In genomic region chr2:205682239-205683021, GRCh38 we compare ENCODE assay signal across 8 cellular contexts. TPM values are rescaled to one million over a fixed set of nuclear protein-coding genes. Genes with fewer than 3 reads are reported as not detected.
DNase-seq lines count a peak whose midpoint lies in the region; ATAC-seq and TF ChIP-seq lines count a peak whose summit lies in the region.

NRP2 (plus strand) TSS chr2:205682501; CDS start chr2:205683291, 790 bp downstream.

- H3K27ac Mint-ChIP-seq in CD8-positive, alpha-beta T cell = no peak within 1 kb of the TSS
- H3K27ac Mint-ChIP-seq in activated T-cell treated with anti-CD3 and anti-CD28 coated beads, Interleukin-2, amount 50 U/mL, for 24 hours = no peak within 1 kb of the TSS

- H3K4me3 ChIP-seq in CD8-positive, alpha-beta T cell (ENCODE audit: low read depth, low read length) = peak within 1 kb of the TSS; percentile 52
- H3K4me3 ChIP-seq in NT2/D1 (ENCODE audit: insufficient read length, low read depth) = peak within 1 kb of the TSS; percentile 78
- H3K4me3 ChIP-seq in mucosa of descending colon = peak within 1 kb of the TSS; percentile 7
- peak within 1 kb of the TSS; percentile 81 to 87 (median 83) for H3K4me3 ChIP-seq in subcutaneous abdominal adipose tissue (ENCODE audit: low read depth in 1 of 5, low read length in 5 of 5)

- peak; percentile 52 for ATAC-seq in CD8-positive, alpha-beta T cell
- ATAC-seq in GM21367 (IDR thresholded peaks at IDR 0.05; ENCODE audit: unreplicated experiment) = peak; percentile 68
- ATAC-seq in HG03571 (IDR thresholded peaks at IDR 0.05; ENCODE audit: unreplicated experiment) = peak; percentile 43
- ATAC-seq in esophagus mucosa = peak; percentile 74
- peak; percentile 87 for ATAC-seq in mucosa of descending colon

- CTCF ChIA-PET in CD8-positive, alpha-beta T cell (lab: Charles Lee) = no interaction called here

- peak within 1 kb of the TSS; percentile 93 for H3K9ac ChIP-seq in NT2/D1 (ENCODE audit: insufficient read length, low read depth)
- peak within 1 kb of the TSS; percentile 71 to 88 (median 77) for H3K9ac ChIP-seq in subcutaneous abdominal adipose tissue (ENCODE audit: low read length in 5 of 5)

- peaks cover 61% of the 10 kb centered on the region for H3K27me3 Mint-ChIP-seq in CD8-positive, alpha-beta T cell (ENCODE audit: low read depth)
- H3K27me3 Mint-ChIP-seq in activated T-cell treated with anti-CD3 and anti-CD28 coated beads, Interleukin-2, amount 50 U/mL, for 24 hours = peaks cover 74% of the 10 kb centered on the region

- H3K36me3 ChIP-seq in CD8-positive, alpha-beta T cell (ENCODE audit: insufficient read depth, low read length) = no peaks in the 10 kb centered on the region
- H3K36me3 ChIP-seq in NT2/D1 (ENCODE audit: insufficient read depth, insufficient read length, low read length) (peaks cover 26% of the 10 kb centered on the region), mucosa of descending colon (ENCODE audit: low read depth) (no peaks in the 10 kb centered on the region), subcutaneous abdominal adipose tissue (ENCODE audit: control insufficient read depth in 5 of 5, insufficient read depth in 5 of 5, low read length in 5 of 5) (no peaks in the 10 kb centered on the region)

- H3K36me3 Mint-ChIP-seq in CD8-positive, alpha-beta T cell = no peaks in the 10 kb centered on the region
- H3K36me3 Mint-ChIP-seq in activated T-cell treated with anti-CD3 and anti-CD28 coated beads, Interleukin-2, amount 50 U/mL, for 24 hours (ENCODE audit: low read depth) = no peaks in the 10 kb centered on the region

- peaks cover 15% of the 10 kb centered on the region for H3K4me1 ChIP-seq in CD8-positive, alpha-beta T cell (ENCODE audit: insufficient read depth, low read length)
- H3K4me1 ChIP-seq in NT2/D1 (ENCODE audit: insufficient read depth, insufficient read length) (peaks cover 12% of the 10 kb centered on the region), mucosa of descending colon (ENCODE audit: low read depth) (peaks cover 10% of the 10 kb centered on the region), subcutaneous abdominal adipose tissue (ENCODE audit: control insufficient read depth in 5 of 5, insufficient read depth in 5 of 5, low read length in 5 of 5) (peaks cover 4 to 67% (median 52%) of the 10 kb centered on the region in 5 donors)

- peaks cover 33% of the 10 kb centered on the region for H3K4me1 Mint-ChIP-seq in CD8-positive, alpha-beta T cell (ENCODE audit: low read depth)
- H3K4me1 Mint-ChIP-seq in activated T-cell treated with anti-CD3 and anti-CD28 coated beads, Interleukin-2, amount 50 U/mL, for 24 hours (ENCODE audit: low read depth) = peaks cover 38% of the 10 kb centered on the region

- H3K27me3 ChIP-seq in CD8-positive, alpha-beta T cell (ENCODE audit: insufficient read depth, low read length) = peaks cover 22% of the 10 kb centered on the region
- H3K27me3 ChIP-seq in NT2/D1 (ENCODE audit: insufficient read depth, insufficient read length) (peaks cover 4% of the 10 kb centered on the region), subcutaneous abdominal adipose tissue (ENCODE audit: control insufficient read depth in 5 of 5, insufficient read depth in 4 of 5, low read length in 5 of 5) (no peaks in the 10 kb centered on the region)

- intact Hi-C loops in CD8-positive, alpha-beta T cell (cut with DNase I, micrococcal nuclease) = loop anchor here in 1 of 2 experiments (5.0 kb wide), 1 partner anchor 1575 kb away; no protein-coding TSS in a partner anchor
- intact Hi-C loops in mucosa of descending colon (cut with DNase I, micrococcal nuclease) = no loop called here

- H3K27ac ChIP-seq in CD8-positive, alpha-beta T cell (ENCODE audit: low read depth, low read length) = no peak within 1 kb of the TSS
- peak within 1 kb of the TSS; percentile 88 for H3K27ac ChIP-seq in subcutaneous abdominal adipose tissue (ENCODE audit: low read depth, low read length)

- no peak for TF ChIP-seq CTCF in CD8-positive, alpha-beta T cell (IDR thresholded peaks at IDR 0.05)
- no peak for TF ChIP-seq CTCF in mucosa of descending colon (IDR thresholded peaks at IDR 0.05)

- POLR2A ChIA-PET in CD8-positive, alpha-beta T cell (lab: Charles Lee) = no interaction called here

- DNase-seq in CD8-positive, alpha-beta T cell = peak in 4 of 7 experiments; percentile 24 to 53 (median 26)
- DNase-seq in NT2/D1 (ENCODE audit: low read depth, low spot score) (peak; percentile 87), mucosa of descending colon (peak; percentile 79 to 82 (median 82))
- peak; percentile 68 for DNase-seq in activated T-cell treated with anti-CD3 and anti-CD28 coated beads, Interleukin-2, amount 50 U/mL, for 24 hours

- no peaks in the 10 kb centered on the region for H3K9me3 Mint-ChIP-seq in CD8-positive, alpha-beta T cell
- no peaks in the 10 kb centered on the region for H3K9me3 Mint-ChIP-seq in activated T-cell treated with anti-CD3 and anti-CD28 coated beads, Interleukin-2, amount 50 U/mL, for 24 hours

- no peaks in the 10 kb centered on the region for H3K9me3 ChIP-seq in CD8-positive, alpha-beta T cell (ENCODE audit: low read length)
- H3K9me3 ChIP-seq in NT2/D1 (ENCODE audit: insufficient read depth, low read length) (no peaks in the 10 kb centered on the region), mucosa of descending colon (no peaks in the 10 kb centered on the region), subcutaneous abdominal adipose tissue (ENCODE audit: control insufficient read depth in 5 of 5, low read length in 5 of 5) (no peaks in the 10 kb centered on the region)

- H3K4me3 Mint-ChIP-seq in CD8-positive, alpha-beta T cell = peak within 1 kb of the TSS; percentile 71
- peak within 1 kb of the TSS; percentile 75 for H3K4me3 Mint-ChIP-seq in activated T-cell treated with anti-CD3 and anti-CD28 coated beads, Interleukin-2, amount 50 U/mL, for 24 hours

RNA-seq across cellular contexts. Expression of gene NRP2, which starts in this region (rescaled TPM):
- not detected for total RNA-seq in CD8-positive, alpha-beta T cell
- 20.0 TPM for total RNA-seq in esophagus mucosa
- 100 to 1,000 TPM in 1 of 3 donors, 10 to 100 TPM in 2; 12.3 to 300 (median 19.2) TPM for total RNA-seq in mucosa of descending colon

Comparison
In these comparisons a context has a peak if more than half of its experiments do, and no peak if none do; other contexts are left out.
1. RNA of gene NRP2 (total RNA-seq): 20.0 TPM in esophagus mucosa (single experiment) and 12.3 to 300 TPM in mucosa of descending colon; not detected in CD8-positive, alpha-beta T cell; every median in the first group is over 10 times any median in the second.
2. Peak in DNase-seq, ATAC-seq and H3K4me3 ChIP-seq in CD8-positive, alpha-beta T cell; RNA of the gene not detected or under 1 TPM.
3. DNase-seq: peak in every context shown above with its lines; median percentile 87 in NT2/D1; 82 in mucosa of descending colon; 68 in activated T-cell treated with anti-CD3 and anti-CD28 coated beads, Interleukin-2, amount 50 U/mL, for 24 hours; 26 in CD8-positive, alpha-beta T cell.
4. H3K4me3 ChIP-seq: peak in every context shown above with its lines; median percentile 83 in subcutaneous abdominal adipose tissue; 78 in NT2/D1; 52 in CD8-positive, alpha-beta T cell; 7 in mucosa of descending colon.
5. Peak in every context shown above with its lines, with median percentiles within 50 percentile points of each other: ATAC-seq.